In the genomic region with DNA sequence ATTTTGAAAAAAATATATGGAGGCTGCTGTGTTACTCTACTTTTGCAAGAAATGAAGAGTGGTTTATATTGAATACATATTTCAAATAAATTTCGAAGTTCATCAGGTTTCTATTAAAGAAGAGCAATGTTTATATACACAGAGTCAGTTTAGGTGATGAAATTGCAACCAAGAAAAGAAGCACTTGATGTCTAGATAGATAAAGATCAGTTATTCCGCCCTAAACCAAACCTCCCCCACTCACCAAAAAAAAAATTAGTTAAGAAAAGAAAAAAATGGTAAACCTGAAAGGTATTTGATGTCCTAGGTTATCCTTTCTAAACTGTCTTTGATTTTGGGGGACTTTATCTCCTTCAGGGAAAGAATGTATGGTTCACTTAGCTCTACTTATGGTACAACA, we compare ENCODE assay signal across 28 cellular contexts.
"Had no signal": no experiment of that assay in that cellular context is flagged by ENCODE, and none has a peak within 500 bp of the region (broad histone marks: within the 10 kb centered on the region; RNA-seq: fewer than 3 reads in every experiment).

No MANE protein-coding gene starts in this region.

- H3K36me3 ChIP-seq: colonic mucosa, esophagus squamous epithelium, gastrocnemius medialis, heart right ventricle, left lung, lower lobe of right lung had no signal

- H3K27ac ChIP-seq: colonic mucosa, epithelial cell of prostate, esophagus squamous epithelium, gastrocnemius medialis, heart right ventricle, left lung, lower lobe of right lung had no signal

- H3K4me3 Mint-ChIP-seq: dendritic cell treated with granulocyte-macrophage colony-stimulating factor and Interleukin-4, amounts not matched to agents 40 ng/mL and 50 ng/mL, for 4 days; effector memory CD8-positive, alpha-beta T cell; endodermal cell; mesothelial cell of epicardium; naive B cell had no signal

- H3K27me3 Mint-ChIP-seq: dendritic cell treated with granulocyte-macrophage colony-stimulating factor and Interleukin-4, amounts not matched to agents 40 ng/mL and 50 ng/mL, for 4 days had no signal

- H3K4me3 ChIP-seq: colonic mucosa, esophagus squamous epithelium, gastrocnemius medialis, heart right ventricle, left lung, lower lobe of right lung, mucosa of descending colon had no signal

- ATAC-seq: effector memory CD8-positive, alpha-beta T cell; esophagus mucosa; gastrocnemius medialis; heart right ventricle; left cardiac atrium; left lung; left ventricle myocardium superior; lower lobe of right lung; mucosa of descending colon had no signal

- H3K27ac Mint-ChIP-seq: dendritic cell treated with granulocyte-macrophage colony-stimulating factor and Interleukin-4, amounts not matched to agents 40 ng/mL and 50 ng/mL, for 4 days; effector memory CD8-positive, alpha-beta T cell; endodermal cell; naive B cell had no signal

- H3K9me3 Mint-ChIP-seq: dendritic cell treated with granulocyte-macrophage colony-stimulating factor and Interleukin-4, amounts not matched to agents 40 ng/mL and 50 ng/mL, for 4 days; effector memory CD8-positive, alpha-beta T cell; endodermal cell; mesothelial cell of epicardium had no signal

- H3K4me1 ChIP-seq: colonic mucosa, esophagus squamous epithelium, gastrocnemius medialis, heart right ventricle, left lung, lower lobe of right lung had no signal

- H3K4me1 Mint-ChIP-seq: naive B cell had no signal

- H3K9me3 ChIP-seq: colonic mucosa, esophagus squamous epithelium, gastrocnemius medialis, heart right ventricle, left lung, lower lobe of right lung, mucosa of descending colon had no signal

- FAIRE-seq: endometrium, islet of Langerhans, keratinocyte had no signal

- H3K27me3 ChIP-seq: colonic mucosa, esophagus squamous epithelium, gastrocnemius medialis, heart right ventricle, left lung had no signal

- H3K36me3 Mint-ChIP-seq: mesothelial cell of epicardium, naive B cell had no signal

- DNase-seq: colonic mucosa; cortex of kidney; effector CD8-positive, alpha-beta T cell; effector memory CD8-positive, alpha-beta T cell; endodermal cell; erythroblast; esophagus squamous epithelium; foreskin fibroblast; foreskin melanocyte; gastrocnemius medialis; glutamatergic neuron; head of caudate nucleus; heart right ventricle; hippocampal formation; left lung; left ventricle myocardium superior; lower lobe of right lung; mesenchymal stem cell; mucosa of descending colon; naive B cell had no signal
